ENCODE assay signal across 26 cellular contexts in genomic region chr9:80061096-80061495, GRCh38.
DNase-seq lines count a peak whose midpoint lies in the region; ATAC-seq, FAIRE-seq and TF ChIP-seq lines count a peak whose summit lies in the region.
"Had no signal": no experiment of that assay in that cellular context is flagged by ENCODE, and none has a peak within 500 bp of the region (broad histone marks: within the 10 kb centered on the region; RNA-seq: fewer than 3 reads in every experiment).

No MANE protein-coding gene starts in this region.

- no peak for FAIRE-seq in frontal cortex (lab: Jason Lieb, UNC)
- FAIRE-seq: bronchial epithelial cell, GM18507 had no signal

- ATAC-seq in HG02870 (IDR thresholded peaks at IDR 0.05; ENCODE audit: unreplicated experiment) = no peak
- ATAC-seq in right cardiac atrium = no peak
- no peak for ATAC-seq in HG02623 (IDR thresholded peaks at IDR 0.05; ENCODE audit: unreplicated experiment)
- ATAC-seq: activated naive CD8-positive, alpha-beta T cell treated with anti-CD3 and anti-CD28 coated beads, Interleukin-2, amount 50 U/mL, for 24 hours; CD8-positive, alpha-beta T cell; left lobe of liver; naive thymus-derived CD8-positive, alpha-beta T cell; Panc1 had no signal

- TF ChIP-seq EP300 in esophagus muscularis mucosa (IDR thresholded peaks at IDR 0.05) (no peak), suprapubic skin (IDR thresholded peaks at IDR 0.05) (no peak)

- H3K36me3 ChIP-seq in SJCRH30 (no peaks in the 10 kb centered on the region), esophagus muscularis mucosa (no peaks in the 10 kb centered on the region), suprapubic skin (no peaks in the 10 kb centered on the region)
- H3K36me3 ChIP-seq: gastroesophageal sphincter, upper lobe of left lung had no signal

- TF ChIP-seq POLR2A in esophagus muscularis mucosa (IDR thresholded peaks at IDR 0.05; ENCODE audit: low read depth) = no peak
- TF ChIP-seq POLR2A in suprapubic skin (IDR thresholded peaks at IDR 0.05) = no peak

- no peak for TF ChIP-seq CTCF in esophagus muscularis mucosa (IDR thresholded peaks at IDR 0.05)
- TF ChIP-seq CTCF in nephron (IDR thresholded peaks at IDR 0.05; ENCODE audit: unreplicated experiment in 3 of 3) = no peak
- TF ChIP-seq CTCF in suprapubic skin (IDR thresholded peaks at IDR 0.05) = no peak

- peak in 1 of 2 experiments; percentile 15 for DNase-seq in SJCRH30
- no peak for DNase-seq in esophagus muscularis mucosa (ENCODE audit: extremely low spot score)
- no peak for DNase-seq in suprapubic skin (ENCODE audit: low spot score in 2 of 2)
- no peak for DNase-seq in right cardiac atrium
- DNase-seq in frontal cortex (ENCODE audit: low spot score in 2 of 2) = no peak
- DNase-seq: activated effector memory CD4-positive, alpha-beta T cell treated with anti-CD3 and anti-CD28 coated beads, Interleukin-2, amount 50 U/mL, for 16 hours; activated naive CD8-positive, alpha-beta T cell treated with anti-CD3 and anti-CD28 coated beads, Interleukin-2, amount 50 U/mL, for 24 hours; CD8-positive, alpha-beta T cell; dermis blood vessel endothelial cell; GF-D8; hippocampal formation; immature natural killer cell; naive thymus-derived CD8-positive, alpha-beta T cell; NCI-H1048; NCI-H187; NCI-H2171 treated with DMSO at 0.1 percent for 48 hours; SIG-M5; upper lobe of left lung had no signal

- peak overlapping the region in 2 of 3 experiments; percentile 45 to 70 for H3K27ac Mint-ChIP-seq in nephron
- H3K27ac Mint-ChIP-seq: activated naive CD8-positive, alpha-beta T cell treated with anti-CD3 and anti-CD28 coated beads, Interleukin-2, amount 50 U/mL, for 24 hours; CD8-positive, alpha-beta T cell; immature natural killer cell; naive thymus-derived CD8-positive, alpha-beta T cell had no signal

- H3K9me3 ChIP-seq in SJCRH30 (replicated peaks) (no peaks in the 10 kb centered on the region; the same call in 1 of the 2 replicates), esophagus muscularis mucosa (peaks cover 0 to 15% (median 2%) of the 10 kb centered on the region in 4 donors), suprapubic skin (no peaks in the 10 kb centered on the region), right cardiac atrium (ENCODE audit: control insufficient read depth, low read length) (peaks cover 2% of the 10 kb centered on the region)

- H3K27me3 Mint-ChIP-seq in nephron (ENCODE audit: low read depth) = peaks cover 29% of the 10 kb centered on the region
- H3K27me3 Mint-ChIP-seq: naive thymus-derived CD8-positive, alpha-beta T cell had no signal

- H3K36me3 Mint-ChIP-seq in nephron (ENCODE audit: low read depth) = peaks cover 7% of the 10 kb centered on the region
- H3K36me3 Mint-ChIP-seq: CD8-positive, alpha-beta T cell; immature natural killer cell had no signal

- H3K4me1 Mint-ChIP-seq in nephron = peaks cover 26% of the 10 kb centered on the region
- H3K4me1 Mint-ChIP-seq: immature natural killer cell; naive thymus-derived CD8-positive, alpha-beta T cell had no signal

- H3K4me3 ChIP-seq in SJCRH30 (no peak overlapping the region), esophagus muscularis mucosa (no peak overlapping the region), suprapubic skin (no peak overlapping the region), right cardiac atrium (ENCODE audit: low read length) (no peak overlapping the region)
- H3K4me3 ChIP-seq: gastroesophageal sphincter, upper lobe of left lung had no signal

- no peaks in the 10 kb centered on the region for H3K27me3 ChIP-seq in SJCRH30
- H3K27me3 ChIP-seq in esophagus muscularis mucosa = no peaks in the 10 kb centered on the region
- H3K27me3 ChIP-seq in suprapubic skin = no peaks in the 10 kb centered on the region
- no peaks in the 10 kb centered on the region for H3K27me3 ChIP-seq in right cardiac atrium (ENCODE audit: control insufficient read depth, insufficient read depth)
- H3K27me3 ChIP-seq: gastroesophageal sphincter, upper lobe of left lung had no signal

- H3K4me1 ChIP-seq in SJCRH30 (peaks cover 21% of the 10 kb centered on the region), esophagus muscularis mucosa (peaks cover 0 to 20% (median 16%) of the 10 kb centered on the region in 4 donors), suprapubic skin (peaks cover 4% of the 10 kb centered on the region), right cardiac atrium (ENCODE audit: control insufficient read depth, insufficient read depth, low read length) (no peaks in the 10 kb centered on the region)
- H3K4me1 ChIP-seq: upper lobe of left lung had no signal

- intact Hi-C loops in esophagus muscularis mucosa (cut with DNase I) = no loop called here
- intact Hi-C loops in right cardiac atrium (cut with DNase I) = no loop called here

- peaks cover 16% of the 10 kb centered on the region for H3K9me3 Mint-ChIP-seq in nephron

- no peak overlapping the region for H3K4me3 Mint-ChIP-seq in nephron
- H3K4me3 Mint-ChIP-seq: activated naive CD8-positive, alpha-beta T cell treated with anti-CD3 and anti-CD28 coated beads, Interleukin-2, amount 50 U/mL, for 24 hours; CD8-positive, alpha-beta T cell; immature natural killer cell; naive thymus-derived CD8-positive, alpha-beta T cell had no signal

- peak overlapping the region; percentile 58 for H3K27ac ChIP-seq in SJCRH30
- peak overlapping the region in 3 of 4 donors; percentile 68 to 74 (median 68) for H3K27ac ChIP-seq in esophagus muscularis mucosa (replicated peaks in 1 of 4)
- peak overlapping the region; percentile 74 for H3K27ac ChIP-seq in suprapubic skin
- no peak overlapping the region for H3K27ac ChIP-seq in right cardiac atrium (ENCODE audit: low read length)
- H3K27ac ChIP-seq: upper lobe of left lung had no signal
